9 cellular contexts compared by ENCODE assay signal in the genomic region with DNA sequence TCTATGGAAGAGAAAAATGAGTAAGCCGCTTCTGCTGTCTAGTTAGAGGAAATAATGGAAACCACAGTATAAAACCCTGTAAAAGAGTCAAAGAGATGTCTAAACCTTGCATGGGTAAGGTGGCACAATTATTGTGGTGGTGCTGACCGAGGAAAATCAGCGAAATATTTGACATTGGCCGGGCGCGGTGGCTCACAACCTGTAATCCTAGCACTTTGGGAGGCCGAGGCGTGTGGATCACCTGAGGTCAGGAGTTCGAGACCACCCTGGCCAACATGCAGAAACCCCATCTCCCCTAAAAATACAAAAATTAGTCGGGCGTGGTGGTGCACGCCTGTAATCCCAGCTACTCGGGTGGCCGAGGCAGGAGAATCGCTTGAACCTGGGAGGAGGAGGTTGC. TPM values are rescaled to one million over a fixed set of nuclear protein-coding genes. Genes with fewer than 3 reads are reported as not detected.
DNase-seq lines count a peak whose midpoint lies in the region; ATAC-seq, FAIRE-seq and TF ChIP-seq lines count a peak whose summit lies in the region.
"Not testable (repeated sequence)": the region's sequence is repeated elsewhere in the genome, so short reads cannot be mapped to it uniquely, and the experiment has no call there.
"Had no signal": no experiment of that assay in that cellular context is flagged by ENCODE, and none has a peak within 500 bp of the region (broad histone marks: within the 10 kb centered on the region; RNA-seq: fewer than 3 reads in every experiment).

No MANE protein-coding gene starts in this region.

- in situ Hi-C loops in GM12878 (cut with MboI), result not testable (repeated sequence)

- H2AFZ ChIP-seq in Karpas-422 (ENCODE audit: low read length), result peak overlapping the region; percentile 96
- peak overlapping the region; percentile 62 for H2AFZ ChIP-seq in GM12878 (ENCODE audit: control insufficient read depth, low read depth, low read length)

- FAIRE-seq in GM12878 (lab: Jason Lieb, UNC), result not testable (repeated sequence)

- not testable (repeated sequence) for TF ChIP-seq CTCF in DOHH2 (IDR thresholded peaks at IDR 0.05; ENCODE audit: low read depth, low read length, poor library complexity, severe bottlenecking); activated B cell treated with CpG ODN at 0.5 μM for 24 hours (IDR thresholded peaks at IDR 0.05); GM12878 (IDR thresholded peaks at IDR 0.05 in 2 of 3, conservative IDR thresholded peaks at IDR 0.05 in 1 of 3; ENCODE audit: control insufficient read depth in 2 of 3, extremely low read depth in 1 of 3, insufficient read depth in 1 of 3, low read depth in 3 of 3, low read length in 3 of 3); fibroblast of the aortic adventitia (IDR thresholded peaks at IDR 0.05; ENCODE audit: insufficient read depth, low read length); vagina (IDR thresholded peaks at IDR 0.05)

- CTCF ChIA-PET in activated B cell treated with CpG ODN at 0.5 μM for 24 hours (lab: Charles Lee), result not testable (repeated sequence)
- CTCF ChIA-PET in GM12878 (lab: Yijun Ruan, JAX), result interaction anchor here (0.7 to 2.3 kb wide), 4 partner anchors 10 to 507 kb away, joined by 4 to 9 read pairs (median 4); no protein-coding TSS in a partner anchor

- TF ChIP-seq EP300 in GM12878 (IDR thresholded peaks at IDR 0.05; ENCODE audit: borderline replicate concordance in 1 of 2, control insufficient read depth in 1 of 2, low read depth in 2 of 2, low read length in 2 of 2), result not testable (repeated sequence)

- H3K9me3 Mint-ChIP-seq in activated B cell treated with CpG ODN at 0.5 μM for 24 hours, result not testable (repeated sequence)

- SMC1A ChIA-PET in GM12878 (lab: Charles Lee; ENCODE audit: uncharacterized antibody, unreplicated experiment), result interaction anchor here (0.7 to 2.0 kb wide), 6 partner anchors 10 to 507 kb away, joined by 3 to 8 read pairs (median 4); no protein-coding TSS in a partner anchor

- POLR2A ChIA-PET in activated B cell treated with CpG ODN at 0.5 μM for 24 hours (lab: Charles Lee) (interaction anchor here (0.5 to 2.0 kb wide), 6 partner anchors 11 to 828 kb away, joined by 3 to 8 read pairs (median 4); no protein-coding TSS in a partner anchor), GM12878 (lab: Charles Lee) (interaction anchor here (1.0 to 1.9 kb wide), 3 partner anchors 136 to 507 kb away, joined by 3 to 5 read pairs (median 3); no protein-coding TSS in a partner anchor)

- peaks cover 24% of the 10 kb centered on the region for H3K4me1 Mint-ChIP-seq in activated B cell treated with CpG ODN at 0.5 μM for 24 hours

- H3K36me3 Mint-ChIP-seq in activated B cell treated with CpG ODN at 0.5 μM for 24 hours (ENCODE audit: low read depth), result not testable (repeated sequence)

- H3K4me1 ChIP-seq in DOHH2 (ENCODE audit: control insufficient read depth, low read length) (peaks cover 35% of the 10 kb centered on the region), Karpas-422 (ENCODE audit: low read length) (peaks cover 24% of the 10 kb centered on the region), vagina (peaks cover 13% of the 10 kb centered on the region)
- H3K4me1 ChIP-seq in GM12878 (ENCODE audit: control insufficient read depth, insufficient read depth, low read length); mesodermal cell (ENCODE audit: control insufficient read depth, insufficient read depth, low read length, poor library complexity, severe bottlenecking); rectal smooth muscle tissue (ENCODE audit: control insufficient read depth, insufficient read depth, low read length): not testable (repeated sequence)

- not testable (repeated sequence) for H3K9me3 ChIP-seq in DOHH2 (ENCODE audit: control insufficient read depth, insufficient read depth, low read length); Karpas-422 (ENCODE audit: low read length); GM12878 (replicated peaks; ENCODE audit: control insufficient read depth, insufficient read depth, low read length); mesodermal cell (ENCODE audit: control insufficient read depth, low read length); vagina

- H3K27ac Mint-ChIP-seq in activated B cell treated with CpG ODN at 0.5 μM for 24 hours, result peak overlapping the region; percentile 90

- H3K79me2 ChIP-seq in DOHH2 (ENCODE audit: control insufficient read depth, low read length) (peaks cover 48% of the 10 kb centered on the region), Karpas-422 (ENCODE audit: low read length) (peaks cover 43% of the 10 kb centered on the region), GM12878 (ENCODE audit: control insufficient read depth, insufficient read depth, low read length) (peaks cover 33% of the 10 kb centered on the region)

- peaks cover 44% of the 10 kb centered on the region for H3K36me3 ChIP-seq in DOHH2 (ENCODE audit: control insufficient read depth, low read length)
- H3K36me3 ChIP-seq in Karpas-422 (ENCODE audit: insufficient read depth, low read length), result peaks cover 24% of the 10 kb centered on the region
- not testable (repeated sequence) for H3K36me3 ChIP-seq in GM12878 (ENCODE audit: control insufficient read depth in 2 of 2, insufficient read depth in 2 of 2, low read length in 1 of 2); rectal smooth muscle tissue (ENCODE audit: control insufficient read depth, insufficient read depth, low read length); vagina
- peaks cover 23% of the 10 kb centered on the region for H3K36me3 ChIP-seq in mesodermal cell (ENCODE audit: control insufficient read depth, insufficient read depth, low read length)

- not testable (repeated sequence) for H3K9me2 ChIP-seq in DOHH2 (replicated peaks; ENCODE audit: control insufficient read depth, low read length); Karpas-422 (replicated peaks; ENCODE audit: insufficient read depth, low read length)

- ATAC-seq in activated B cell treated with CpG ODN at 0.5 μM for 24 hours (ENCODE audit: low read depth); GM12878: not testable (repeated sequence)

- H3K4me2 ChIP-seq in DOHH2 (ENCODE audit: low read length), result peak overlapping the region; percentile 92
- H3K4me2 ChIP-seq in Karpas-422 (ENCODE audit: low read depth, low read length, poor library complexity, severe bottlenecking), result peak overlapping the region; percentile 97
- peak overlapping the region; percentile 57; the same call in 1 of the 2 replicates for H3K4me2 ChIP-seq in GM12878 (ENCODE audit: control insufficient read depth, insufficient read depth)

- peak overlapping the region; percentile 95 for H3K4me3 Mint-ChIP-seq in activated B cell treated with CpG ODN at 0.5 μM for 24 hours

- 67% methylated on average over 15 of the region's 15 CpGs for WGBS in GM12878 (ENCODE audit: insufficient coverage, insufficient replicate concordance, low lambda C conversion rate, missing lambda C conversion rate)
- 67 to 88% methylated on average over 3 to 10 of the region's 15 CpGs for WGBS in mesodermal cell (ENCODE audit: insufficient coverage in 2 of 2), 2 experiments

- H3K9ac ChIP-seq in Karpas-422 (ENCODE audit: low read length) (peak overlapping the region; percentile 71), GM12878 (ENCODE audit: control insufficient read depth, insufficient read depth, low read length) (peak overlapping the region; percentile 45)
- H3K9ac ChIP-seq in rectal smooth muscle tissue (ENCODE audit: low read length), result not testable (repeated sequence)

- not testable (repeated sequence) for H3F3A ChIP-seq in DOHH2 (ENCODE audit: control insufficient read depth, insufficient read depth)

- RAD21 ChIA-PET in GM12878 (lab: Charles Lee; ENCODE audit: unreplicated experiment), result interaction anchor here (1.8 kb wide), 1 partner anchor 508 kb away, joined by 11 read pairs; no protein-coding TSS in a partner anchor

- not testable (repeated sequence) for H3K27me3 ChIP-seq in DOHH2 (ENCODE audit: control insufficient read depth, low read length); Karpas-422 (ENCODE audit: low read length); GM12878 (replicated peaks in 1 of 2; ENCODE audit: control insufficient read depth in 2 of 2, insufficient read depth in 2 of 2, low read length in 1 of 2); rectal smooth muscle tissue (ENCODE audit: control insufficient read depth, insufficient read depth, low read length); vagina

- not testable (repeated sequence) for BruUV-seq in GM12878 (replicated peaks; lab: Mats Ljungman, UMichigan)

- peak overlapping the region; percentile 66 for H3K27ac ChIP-seq in DOHH2 (ENCODE audit: low read depth, low read length)
- H3K27ac ChIP-seq in Karpas-422 (ENCODE audit: low read length); GM12878 (ENCODE audit: control insufficient read depth, insufficient read depth); mesodermal cell (ENCODE audit: low read depth, low read length, severe bottlenecking); rectal smooth muscle tissue (ENCODE audit: low read depth, low read length); vagina: not testable (repeated sequence)

- TF ChIP-seq POLR2A in GM12878 (IDR thresholded peaks at IDR 0.05; ENCODE audit: low read depth, low read length); vagina (IDR thresholded peaks at IDR 0.05): not testable (repeated sequence)

- not testable (repeated sequence) for TF ChIP-seq RAD21 in GM12878 (IDR thresholded peaks at IDR 0.05; ENCODE audit: insufficient read depth, low read depth, low read length)

- intact Hi-C loops in activated B cell treated with CpG ODN at 0.5 μM for 24 hours (cut with micrococcal nuclease) (loop anchor here (1.0 to 2.0 kb wide), 5 partner anchors 108 to 958 kb away; a partner anchor contains a TSS), GM12878 (cut with micrococcal nuclease; ENCODE audit: unreplicated experiment) (loop anchor here (1.0 kb wide), 1 partner anchor 56 kb away; no protein-coding TSS in a partner anchor)
- intact Hi-C loops in vagina (cut with DNase I), result not testable (repeated sequence)

- peaks cover 24% of the 10 kb centered on the region for H4K20me1 ChIP-seq in DOHH2 (ENCODE audit: control insufficient read depth, insufficient read depth, low read depth, low read length)
- H4K20me1 ChIP-seq in Karpas-422 (ENCODE audit: insufficient read depth, low read depth, low read length); GM12878 (ENCODE audit: control insufficient read depth, insufficient read depth): not testable (repeated sequence)

- H3K4me3 ChIP-seq in DOHH2 (ENCODE audit: low read length), result peak overlapping the region; percentile 93
- peak overlapping the region; percentile 91 for H3K4me3 ChIP-seq in Karpas-422 (ENCODE audit: low read length)
- peak overlapping the region; percentile 61 for H3K4me3 ChIP-seq in GM12878
- peak overlapping the region; percentile 82 for H3K4me3 ChIP-seq in fibroblast of the aortic adventitia (ENCODE audit: low read depth, low read length)
- peak overlapping the region; percentile 75 for H3K4me3 ChIP-seq in mesodermal cell (ENCODE audit: extremely low read depth, insufficient read depth, low read length, poor library complexity, severe bottlenecking)
- peak overlapping the region; percentile 48 for H3K4me3 ChIP-seq in rectal smooth muscle tissue (ENCODE audit: low read length)
- H3K4me3 ChIP-seq in vagina, result peak overlapping the region; percentile 61 to 69

- DNase-seq in Karpas-422; activated B cell treated with CpG ODN at 0.5 μM for 24 hours; GM12878 (ENCODE audit: low read depth, low spot score); fibroblast of the aortic adventitia (ENCODE audit: low read depth); vagina (ENCODE audit: extremely low spot score in 2 of 2): not testable (repeated sequence)

- not testable (repeated sequence) for H3K27me3 Mint-ChIP-seq in activated B cell treated with CpG ODN at 0.5 μM for 24 hours

RNA-seq across cellular contexts. Expression of a gene that starts 0.5 kb away (rescaled TPM):
- total RNA-seq in Karpas-422 (2014; rRNA removed; shearing (Covaris generic); ENCODE audit: low replicate concordance), result 35.4 and 48.3 TPM in 2 replicates
- total RNA-seq in activated B cell treated with CpG ODN at 0.5 μM for 24 hours, result 27.9 and 28.9 TPM in 2 replicates
- total RNA-seq in GM12878 (2013; cell fraction: nucleolus; rRNA removed), result 50.4 and 55.8 TPM in 2 replicates
- 63.4 and 68.5 TPM in 2 replicates for total RNA-seq in GM12878 (2014; rRNA removed)
- total RNA-seq in GM12878 (2014; rRNA removed; fragmentation: Illumina TruSeq; extraction: Trizol), result 63.2 and 63.4 TPM in 2 replicates
- 89.7 and 92.9 TPM in 2 replicates for total RNA-seq in GM12878 (2021)
- 40.3 TPM for polyA plus RNA-seq in GM12878 (2011; ENCODE audit: low read depth)
- polyA plus RNA-seq in GM12878 (2011; rRNA removed), result 118 and 136 TPM in 2 replicates
- polyA plus RNA-seq in GM12878 (2011; cell fraction: cytosol; rRNA removed), result 74.9 and 83.7 TPM in 2 replicates
- polyA plus RNA-seq in GM12878 (2011; cell fraction: nucleus; rRNA removed), result 46.4 and 68.7 TPM in 2 replicates
- polyA plus RNA-seq in GM12878 (2012), result 34.7 and 41.0 TPM in 2 replicates
- 97.4 and 108 TPM in 2 replicates for polyA plus RNA-seq in GM12878 (2014; fragmentation: Illumina TruSeq; extraction: Trizol)
- 10 to 100 TPM; 37.4 to 74.4 TPM for polyA plus RNA-seq in GM12878 (2014; fragmentation: Nextera tagmentation; extraction: Ambion mirVana)
- 68.6 and 79.5 TPM in 2 replicates for polyA plus RNA-seq in GM12878 (2014; rRNA removed)
- 10 to 100 TPM; 85.0 to 89.9 TPM for polyA plus RNA-seq in GM12878 (2016; fragmentation: Nextera tagmentation; extraction: Ambion mirVana)
- 124 and 156 TPM in 2 replicates for polyA minus RNA-seq in GM12878 (2011; rRNA and poly(A)+ RNA removed)
- 44.2 and 46.8 TPM in 2 replicates for polyA minus RNA-seq in GM12878 (2011; cell fraction: cytosol; rRNA and poly(A)+ RNA removed)
- 23.0 and 38.4 TPM in 2 replicates for polyA minus RNA-seq in GM12878 (2011; cell fraction: nucleus; rRNA and poly(A)+ RNA removed)
- total RNA-seq in fibroblast of the aortic adventitia (ENCODE audit: low replicate concordance), result 13.2 and 39.1 TPM in 2 replicates
- 41.1 TPM for polyA plus RNA-seq in mesodermal cell (2013, experiment 1 of 2)
- polyA plus RNA-seq in mesodermal cell (2013, experiment 2 of 2), result 44.0 TPM
- 9.6 TPM for total RNA-seq in vagina

RNA-seq across cellular contexts. Expression of a gene that starts 39.8 kb away (rescaled TPM):
- 0.14 and 0.19 TPM in 2 replicates for total RNA-seq in Karpas-422 (2014; rRNA removed; shearing (Covaris generic); ENCODE audit: low replicate concordance)
- total RNA-seq in activated B cell treated with CpG ODN at 0.5 μM for 24 hours, result not detected in 2 replicates
- total RNA-seq in GM12878 (2013; cell fraction: nucleolus; rRNA removed), result 0.24 and 0.46 TPM in 2 replicates
- total RNA-seq in GM12878 (2014; rRNA removed), result 0.05 and 0.06 TPM in 2 replicates
- 0.09 and 0.14 TPM in 2 replicates for total RNA-seq in GM12878 (2014; rRNA removed; fragmentation: Illumina TruSeq; extraction: Trizol)
- 0.08 and 0.11 TPM in 2 replicates for total RNA-seq in GM12878 (2021)
- polyA plus RNA-seq in GM12878 (2011; ENCODE audit: low read depth), result not detected
- polyA plus RNA-seq in GM12878 (2011; rRNA removed), result 0.04 and 0.07 TPM in 2 replicates
- polyA plus RNA-seq in GM12878 (2011; cell fraction: cytosol; rRNA removed), result 0.03 and 0.07 TPM in 2 replicates
- 0.15 and 0.16 TPM in 2 replicates for polyA plus RNA-seq in GM12878 (2011; cell fraction: nucleus; rRNA removed)
- polyA plus RNA-seq in GM12878 (2012), result 0.01 TPM in 1 of 2 replicates, not detected in the other
- polyA plus RNA-seq in GM12878 (2014; fragmentation: Illumina TruSeq; extraction: Trizol), result 0.04 and 0.05 TPM in 2 replicates
- polyA plus RNA-seq in GM12878 (2014; fragmentation: Nextera tagmentation; extraction: Ambion mirVana), result under 1 TPM in 1 of 2 experiments, not detected in 1; 0.02 TPM
- polyA plus RNA-seq in GM12878 (2014; rRNA removed), result 0.05 and 0.09 TPM in 2 replicates
- not detected for polyA plus RNA-seq in GM12878 (2016; fragmentation: Nextera tagmentation; extraction: Ambion mirVana)
- 0.22 and 0.46 TPM in 2 replicates for polyA minus RNA-seq in GM12878 (2011; rRNA and poly(A)+ RNA removed)
- polyA minus RNA-seq in GM12878 (2011; cell fraction: cytosol; rRNA and poly(A)+ RNA removed), result not detected in 2 replicates
- polyA minus RNA-seq in GM12878 (2011; cell fraction: nucleus; rRNA and poly(A)+ RNA removed), result 0.36 and 0.86 TPM in 2 replicates
- total RNA-seq in fibroblast of the aortic adventitia (ENCODE audit: low replicate concordance), result not detected in 2 replicates
- not detected for polyA plus RNA-seq in mesodermal cell (2013, experiment 1 of 2)
- not detected for polyA plus RNA-seq in mesodermal cell (2013, experiment 2 of 2)
- total RNA-seq in vagina, result not detected
- total RNA-seq: lung microvascular endothelial cell had no signal
